Comparison of ENCODE assay signal across 8 cellular contexts in the genomic region with DNA sequence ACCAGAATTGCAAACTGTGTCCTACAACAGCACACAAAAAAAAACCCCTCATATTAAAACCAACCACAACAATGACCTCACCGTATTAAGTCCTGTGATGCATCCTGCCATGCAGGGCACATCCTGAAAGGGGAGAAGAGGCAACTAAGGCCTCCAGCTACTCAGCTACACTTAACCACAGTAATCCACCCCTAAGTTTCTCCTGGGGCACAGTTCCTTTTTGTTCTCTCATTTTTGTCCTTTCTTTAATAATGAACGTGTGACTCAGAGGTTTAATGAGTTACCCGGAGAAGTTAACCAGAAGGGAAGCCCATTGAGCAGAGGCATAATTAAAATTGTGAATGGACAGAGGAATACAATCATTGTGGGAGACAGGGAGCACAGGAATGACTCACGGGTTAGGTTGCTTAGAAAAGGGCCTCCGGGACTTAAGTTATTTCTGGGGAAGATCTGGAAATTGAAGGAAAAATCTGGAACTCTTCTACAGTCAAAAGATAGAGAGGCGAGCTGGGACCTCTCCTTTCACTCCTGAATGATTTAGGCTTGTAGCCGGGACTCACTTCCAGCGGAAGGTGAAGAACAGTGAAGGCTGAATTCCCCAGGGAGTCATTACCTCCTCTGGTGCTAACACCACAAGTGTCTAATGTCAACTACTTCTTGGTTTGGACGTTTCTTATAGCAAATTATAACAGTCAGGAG. TPM values are rescaled to one million over a fixed set of nuclear protein-coding genes. Genes with fewer than 3 reads are reported as not detected.
DNase-seq lines count a peak whose midpoint lies in the region; ATAC-seq and FAIRE-seq lines count a peak whose summit lies in the region.

No MANE protein-coding gene starts in this region.

- peaks cover 29% of the 10 kb centered on the region for H3K4me1 ChIP-seq in SJCRH30

- H3K36me3 ChIP-seq in SJCRH30 = no peaks in the 10 kb centered on the region

- peak; percentile 90 for ATAC-seq in HG03159 (IDR thresholded peaks at IDR 0.05; ENCODE audit: unreplicated experiment)

- H3K9me3 ChIP-seq in SJCRH30 (replicated peaks) = no peaks in the 10 kb centered on the region

- H3K27me3 Mint-ChIP-seq in activated CD4-positive, alpha-beta T cell treated with anti-CD3 and anti-CD28 coated beads, Interleukin-2, amount 10 ng/mL, durations not matched to agents 24 days and 14 days = no peaks in the 10 kb centered on the region

- peaks cover 15% of the 10 kb centered on the region for H3K4me1 Mint-ChIP-seq in activated CD4-positive, alpha-beta T cell treated with anti-CD3 and anti-CD28 coated beads, Interleukin-2, amount 10 ng/mL, durations not matched to agents 24 days and 14 days

- H3K9me3 Mint-ChIP-seq in activated CD4-positive, alpha-beta T cell treated with anti-CD3 and anti-CD28 coated beads, Interleukin-2, amount 10 ng/mL, durations not matched to agents 24 days and 14 days = peaks cover 14% of the 10 kb centered on the region

- peak; percentile 5 for DNase-seq in activated CD4-positive, alpha-beta T cell treated with anti-CD3 and anti-CD28 coated beads for 48 hours
- no peak for DNase-seq in activated CD4-positive, alpha-beta T cell treated with anti-CD3 and anti-CD28 coated beads, Interleukin-2, amount 10 ng/mL, durations not matched to agents 24 days and 14 days
- DNase-seq in SJCRH30 = peak; percentile 78 to 85
- DNase-seq in UCSD-AML1 (lab: John Stamatoyannopoulos, UW; ENCODE audit: unreplicated experiment) = no peak
- DNase-seq in activated CD4-positive, alpha-beta T cell treated with anti-CD3 and anti-CD28 coated beads, Interleukin-2, amount 50 U/mL, for 4 hours = no peak
- no peak for DNase-seq in 8988T

- peak overlapping the region; percentile 91 for H3K27ac ChIP-seq in SJCRH30

- H3K27ac Mint-ChIP-seq in activated CD4-positive, alpha-beta T cell treated with anti-CD3 and anti-CD28 coated beads, Interleukin-2, amount 10 ng/mL, durations not matched to agents 24 days and 14 days = no peak overlapping the region

- H3K27me3 ChIP-seq in SJCRH30 = no peaks in the 10 kb centered on the region

- H3K36me3 Mint-ChIP-seq in activated CD4-positive, alpha-beta T cell treated with anti-CD3 and anti-CD28 coated beads, Interleukin-2, amount 10 ng/mL, durations not matched to agents 24 days and 14 days (ENCODE audit: low read depth) = peaks cover 10% of the 10 kb centered on the region

- no peak overlapping the region for H3K4me3 ChIP-seq in SJCRH30

- H3K4me3 Mint-ChIP-seq in activated CD4-positive, alpha-beta T cell treated with anti-CD3 and anti-CD28 coated beads, Interleukin-2, amount 10 ng/mL, durations not matched to agents 24 days and 14 days = no peak overlapping the region

- FAIRE-seq in islet of Langerhans (lab: Jason Lieb, UNC) = peak; percentile 70

- intact Hi-C loops in activated CD4-positive, alpha-beta T cell treated with anti-CD3 and anti-CD28 coated beads, Interleukin-2, amount 10 ng/mL, durations not matched to agents 24 days and 14 days (cut with micrococcal nuclease) = loop anchor here (5.0 kb wide), 1 partner anchor 33 kb away; no protein-coding TSS in a partner anchor

RNA-seq across cellular contexts. Expression of gene HIVEP3, which starts 36.9 kb away (rescaled TPM):
- total RNA-seq in activated CD4-positive, alpha-beta T cell treated with anti-CD3 and anti-CD28 coated beads, Interleukin-2, amount 10 ng/mL, durations not matched to agents 24 days and 14 days = 70.5 and 73.9 TPM in 2 replicates
- total RNA-seq in SJCRH30 (2014; rRNA removed; shearing (Covaris generic)) = 2.5 and 2.8 TPM in 2 replicates

Comparison
In these comparisons a context has a peak if more than half of its experiments do, and no peak if none do; other contexts are left out.
1. DNase-seq: peak in activated CD4-positive, alpha-beta T cell treated with anti-CD3 and anti-CD28 coated beads for 48 hours (single experiment) and SJCRH30 (2 of 2); none in activated CD4-positive, alpha-beta T cell treated with anti-CD3 and anti-CD28 coated beads, Interleukin-2, amount 10 ng/mL, durations not matched to agents 24 days and 14 days (single experiment), UCSD-AML1 (single experiment), activated CD4-positive, alpha-beta T cell treated with anti-CD3 and anti-CD28 coated beads, Interleukin-2, amount 50 U/mL, for 4 hours (0 of 2) and 8988T (single experiment).
2. RNA of gene HIVEP3, which starts 36.9 kb away (total RNA-seq): 70.5 to 73.9 TPM in activated CD4-positive, alpha-beta T cell treated with anti-CD3 and anti-CD28 coated beads, Interleukin-2, amount 10 ng/mL, durations not matched to agents 24 days and 14 days; 2.5 to 2.8 TPM in SJCRH30; every median in the first group is over 10 times any median in the second.